ENCODE assay signal across 1 cellular context in genomic region chr19:23764781-23765180, GRCh38.
TF ChIP-seq lines count a peak whose summit lies in the region.

No MANE protein-coding gene starts in this region.

TF ChIP-seq in H1, 55 proteins besides CTCF, POLR2A, EP300 and RAD21:
- TF ChIP-seq NANOG (IDR thresholded peaks at IDR 0.05; ENCODE audit: insufficient read depth, low read depth, low read length, poor library complexity, severe bottlenecking) (no peak), EZH2 (IDR thresholded peaks at IDR 0.05; ENCODE audit: low read depth, low read length, severe bottlenecking) (no peak), HDAC2 (IDR thresholded peaks at IDR 0.05; ENCODE audit: borderline replicate concordance in 1 of 2, low read depth in 2 of 2, low read length in 2 of 2) (no peak), CTBP2 (IDR thresholded peaks at IDR 0.05; ENCODE audit: borderline replicate concordance, insufficient read depth, insufficient read length, low read length) (no peak), BRCA1 (IDR thresholded peaks at IDR 0.05; ENCODE audit: low read depth, low read length) (no peak), ATF3 (IDR thresholded peaks at IDR 0.05; ENCODE audit: insufficient read depth, low read depth, low read length) (no peak), BACH1 (IDR thresholded peaks at IDR 0.05; ENCODE audit: low read length) (no peak), GTF2F1 (IDR thresholded peaks at IDR 0.05; ENCODE audit: borderline replicate concordance, low read depth, low read length) (no peak), GABPA (IDR thresholded peaks at IDR 0.05; ENCODE audit: borderline replicate concordance, insufficient read depth, low read length) (no peak), CBX5 (IDR thresholded peaks at IDR 0.05; ENCODE audit: low read depth, low read length) (no peak), SIX5 (IDR thresholded peaks at IDR 0.05; ENCODE audit: low read depth, low read length) (no peak), ASH2L (IDR thresholded peaks at IDR 0.05; ENCODE audit: low read length) (no peak)
TF ChIP-seq in H1: peak in this region for 0.
